1 cellular context compared by ENCODE assay signal in the genomic region with DNA sequence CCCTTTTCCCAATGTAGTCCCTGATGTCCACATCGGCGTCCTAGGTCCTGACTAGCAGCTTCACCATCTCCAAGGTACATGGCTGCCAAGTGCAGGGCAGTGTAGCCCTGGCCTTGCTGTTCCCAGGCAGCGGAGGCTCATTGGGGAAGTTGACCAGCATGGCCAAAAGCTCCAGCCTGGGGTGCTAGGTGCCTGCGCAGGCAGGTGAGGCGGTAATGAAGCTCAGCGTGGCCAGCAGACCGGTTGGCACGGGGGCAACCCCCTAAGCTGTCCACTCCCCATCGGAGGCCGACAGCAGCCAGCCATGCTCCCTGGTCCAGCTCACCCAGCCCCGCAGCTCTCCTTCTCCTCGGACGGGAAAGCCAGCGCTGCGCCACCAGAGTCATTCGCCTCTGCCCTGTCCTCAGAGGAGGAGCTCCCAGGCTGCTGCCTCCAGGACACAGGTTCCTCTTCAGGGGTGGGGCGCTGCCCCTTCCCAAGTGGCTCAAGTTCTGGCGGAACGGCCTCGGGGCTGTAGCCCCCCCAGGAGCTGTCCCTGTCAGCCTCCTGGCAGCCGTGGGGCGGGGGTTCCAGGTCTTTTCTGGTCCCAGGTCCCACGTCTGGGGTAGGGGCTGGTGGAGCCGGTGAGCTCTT.
TF ChIP-seq lines count a peak whose summit lies in the region.

No MANE protein-coding gene starts in this region.

TF ChIP-seq in SK-N-SH treated with all-trans-retinoic acid at 6 μM for 48 hours, 23 proteins besides CTCF, POLR2A, EP300 and RAD21 (continued from another document):
- TF ChIP-seq, protein P1, sequence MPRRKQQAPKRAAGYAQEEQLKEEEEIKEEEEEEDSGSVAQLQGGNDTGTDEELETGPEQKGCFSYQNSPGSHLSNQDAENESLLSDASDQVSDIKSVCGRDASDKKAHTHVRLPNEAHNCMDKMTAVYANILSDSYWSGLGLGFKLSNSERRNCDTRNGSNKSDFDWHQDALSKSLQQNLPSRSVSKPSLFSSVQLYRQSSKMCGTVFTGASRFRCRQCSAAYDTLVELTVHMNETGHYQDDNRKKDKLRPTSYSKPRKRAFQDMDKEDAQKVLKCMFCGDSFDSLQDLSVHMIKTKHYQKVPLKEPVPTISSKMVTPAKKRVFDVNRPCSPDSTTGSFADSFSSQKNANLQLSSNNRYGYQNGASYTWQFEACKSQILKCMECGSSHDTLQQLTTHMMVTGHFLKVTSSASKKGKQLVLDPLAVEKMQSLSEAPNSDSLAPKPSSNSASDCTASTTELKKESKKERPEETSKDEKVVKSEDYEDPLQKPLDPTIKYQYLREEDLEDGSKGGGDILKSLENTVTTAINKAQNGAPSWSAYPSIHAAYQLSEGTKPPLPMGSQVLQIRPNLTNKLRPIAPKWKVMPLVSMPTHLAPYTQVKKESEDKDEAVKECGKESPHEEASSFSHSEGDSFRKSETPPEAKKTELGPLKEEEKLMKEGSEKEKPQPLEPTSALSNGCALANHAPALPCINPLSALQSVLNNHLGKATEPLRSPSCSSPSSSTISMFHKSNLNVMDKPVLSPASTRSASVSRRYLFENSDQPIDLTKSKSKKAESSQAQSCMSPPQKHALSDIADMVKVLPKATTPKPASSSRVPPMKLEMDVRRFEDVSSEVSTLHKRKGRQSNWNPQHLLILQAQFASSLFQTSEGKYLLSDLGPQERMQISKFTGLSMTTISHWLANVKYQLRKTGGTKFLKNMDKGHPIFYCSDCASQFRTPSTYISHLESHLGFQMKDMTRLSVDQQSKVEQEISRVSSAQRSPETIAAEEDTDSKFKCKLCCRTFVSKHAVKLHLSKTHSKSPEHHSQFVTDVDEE (CRISPR knock-in tag; IDR thresholded peaks at IDR 0.05) = no peak
- no peak for TF ChIP-seq ZFP30 (CRISPR knock-in tag; IDR thresholded peaks at IDR 0.05)
TF ChIP-seq in SK-N-SH treated with all-trans-retinoic acid at 6 μM for 48 hours: peak in this region for 0.
